8 cellular contexts compared by ENCODE assay signal in the genomic region with DNA sequence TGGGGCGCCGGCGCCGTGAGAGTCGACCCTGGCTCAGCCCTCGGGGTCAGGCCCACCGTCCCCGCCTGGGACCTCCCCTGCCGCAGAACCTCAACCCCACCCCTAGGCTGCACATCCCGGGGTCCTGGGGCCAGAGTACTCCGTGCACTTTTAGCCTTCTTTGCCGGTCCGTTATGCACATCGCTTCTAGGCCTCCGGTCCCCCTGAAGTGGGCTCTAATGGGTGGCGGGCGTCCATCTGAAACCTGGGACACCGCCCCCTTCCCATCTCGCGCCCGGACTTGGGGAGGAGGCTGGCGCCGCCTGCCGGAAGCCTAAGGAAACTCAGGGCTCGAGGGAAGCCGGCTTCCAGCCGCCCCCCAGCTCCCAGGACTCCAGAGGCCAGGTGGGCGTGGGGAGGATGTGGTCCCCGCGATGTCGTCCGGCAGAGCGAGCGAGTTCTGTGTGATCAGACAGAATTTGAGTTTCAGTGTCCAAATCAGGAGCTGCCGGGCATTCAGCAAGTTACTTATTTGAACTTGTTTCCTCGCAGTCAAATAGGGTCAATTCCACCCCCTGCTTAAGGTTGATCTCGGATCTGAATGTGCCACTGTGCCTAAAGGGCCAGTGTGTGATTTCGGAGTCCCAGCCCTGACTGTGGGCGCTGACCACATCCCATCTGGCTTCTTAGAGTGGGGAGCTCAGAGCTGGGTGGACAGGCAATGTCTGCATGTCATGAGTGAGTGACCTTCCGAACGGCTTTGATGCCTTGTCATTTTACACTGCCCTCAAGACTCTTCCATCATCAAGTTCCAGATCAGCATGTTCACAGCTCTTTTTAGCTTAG. TPM values are rescaled to one million over a fixed set of nuclear protein-coding genes. Genes with fewer than 3 reads are reported as not detected.
DNase-seq lines count a peak whose midpoint lies in the region; ATAC-seq and TF ChIP-seq lines count a peak whose summit lies in the region.

No MANE protein-coding gene starts in this region.

- H3K9me3 ChIP-seq in CD4-positive, alpha-beta T cell (ENCODE audit: control insufficient read depth, low read length) = no peaks in the 10 kb centered on the region
- no peaks in the 10 kb centered on the region for H3K9me3 ChIP-seq in HAP-1
- H3K9me3 ChIP-seq in breast epithelium = no peaks in the 10 kb centered on the region

- intact Hi-C loops in CD4-positive, alpha-beta T cell (cut with DNase I, micrococcal nuclease) = loop anchor here (1.0 to 5.0 kb wide), 6 partner anchors 10 to 249 kb away; a partner anchor contains a TSS
- intact Hi-C loops in breast epithelium (cut with DNase I; ENCODE audit: low total_unique reads) = no loop called here

- peaks cover 13% of the 10 kb centered on the region for H3K27me3 ChIP-seq in CD4-positive, alpha-beta T cell (ENCODE audit: control insufficient read depth, insufficient read depth, low read length)
- peaks cover 9% of the 10 kb centered on the region for H3K27me3 ChIP-seq in HAP-1 (ENCODE audit: low read depth)
- H3K27me3 ChIP-seq in breast epithelium = peaks cover 0 to 3% of the 10 kb centered on the region in 2 donors

- H3K36me3 Mint-ChIP-seq in CD4-positive, alpha-beta T cell (ENCODE audit: low read depth) = no peaks in the 10 kb centered on the region
- H3K36me3 Mint-ChIP-seq in stimulated activated naive CD8-positive, alpha-beta T cell treated with anti-CD3 and anti-CD28 coated beads, Interleukin-15, Interleukin-2, amounts not matched to agents 100 ng/mL and 50 ng/mL, for 24 hours (ENCODE audit: low read depth) = no peaks in the 10 kb centered on the region

- no peaks in the 10 kb centered on the region for H3K9me3 Mint-ChIP-seq in CD4-positive, alpha-beta T cell
- no peaks in the 10 kb centered on the region for H3K9me3 Mint-ChIP-seq in stimulated activated naive CD8-positive, alpha-beta T cell treated with anti-CD3 and anti-CD28 coated beads, Interleukin-15, Interleukin-2, amounts not matched to agents 100 ng/mL and 50 ng/mL, for 24 hours

- H3K27ac Mint-ChIP-seq in CD4-positive, alpha-beta T cell = no peak overlapping the region
- H3K27ac Mint-ChIP-seq in stimulated activated naive CD8-positive, alpha-beta T cell treated with anti-CD3 and anti-CD28 coated beads, Interleukin-15, Interleukin-2, amounts not matched to agents 100 ng/mL and 50 ng/mL, for 24 hours = no peak overlapping the region

- in situ Hi-C loops in HAP-1 (cut with MboI; ENCODE audit: low sequenced_read_pairs) = no loop called here
- in situ Hi-C loops in SK-MEL-5 (cut with HindIII; ENCODE audit: low pct_unique_long_range_greater_than_20kb, low sequenced_read_pairs) = no loop called here

- H3K4me1 ChIP-seq in HAP-1 = no peaks in the 10 kb centered on the region; the same call in 1 of the 2 replicates
- no peaks in the 10 kb centered on the region for H3K4me1 ChIP-seq in breast epithelium

- H3K27ac ChIP-seq in CD4-positive, alpha-beta T cell (ENCODE audit: low read depth, low read length) = no peak overlapping the region
- peak overlapping the region; percentile 74 to 85 for H3K27ac ChIP-seq in breast epithelium

- H3K36me3 ChIP-seq in HAP-1 (replicated peaks) (no peaks in the 10 kb centered on the region), breast epithelium (no peaks in the 10 kb centered on the region)

- CTCF ChIA-PET in CD4-positive, alpha-beta T cell (lab: Charles Lee) = interaction anchor here (0.9 to 2.8 kb wide), 14 partner anchors 9 to 142 kb away, joined by 3 to 29 read pairs (median 4); a partner anchor contains a TSS

- DNase-seq in CD4-positive, alpha-beta T cell = peak in 9 of 10 experiments; percentile 19 to 59 (median 40)
- DNase-seq in HAP-1 (ENCODE audit: low spot score in 2 of 2) (peak; percentile 57 to 84), SK-MEL-5 (ENCODE audit: low read depth, low spot score) (peak; percentile 68), breast epithelium (ENCODE audit: low spot score in 2 of 2) (no peak), kidney tubule cell (ENCODE audit: low spot score) (peak; percentile 33)

- peak overlapping the region; percentile 43 for H3K4me3 ChIP-seq in HAP-1
- H3K4me3 ChIP-seq in breast epithelium = peak overlapping the region; percentile 38 to 68 (median 60)

- ATAC-seq in CD4-positive, alpha-beta T cell (ENCODE audit: poor library complexity) = peak; percentile 37
- no peak for ATAC-seq in GM21576 (IDR thresholded peaks at IDR 0.05; ENCODE audit: unreplicated experiment)
- ATAC-seq in GM19467 (IDR thresholded peaks at IDR 0.05; ENCODE audit: unreplicated experiment) = no peak

- peak; percentile 81 for TF ChIP-seq CTCF in CD4-positive, alpha-beta T cell (IDR thresholded peaks at IDR 0.05)
- TF ChIP-seq CTCF in breast epithelium (IDR thresholded peaks at IDR 0.05) = peak in 2 of 3 donors; percentile 58 to 61

- POLR2A ChIA-PET in CD4-positive, alpha-beta T cell (lab: Charles Lee) = interaction anchor here (0.8 to 2.2 kb wide), 12 partner anchors 11 to 100 kb away, joined by 3 to 12 read pairs (median 5); a partner anchor contains a TSS

- peak overlapping the region; percentile 90 for H3K4me3 Mint-ChIP-seq in CD4-positive, alpha-beta T cell
- peak overlapping the region; percentile 75 for H3K4me3 Mint-ChIP-seq in stimulated activated naive CD8-positive, alpha-beta T cell treated with anti-CD3 and anti-CD28 coated beads, Interleukin-15, Interleukin-2, amounts not matched to agents 100 ng/mL and 50 ng/mL, for 24 hours

- no peak for TF ChIP-seq POLR2A in breast epithelium (IDR thresholded peaks at IDR 0.05)

- peaks cover 28% of the 10 kb centered on the region for H3K4me1 Mint-ChIP-seq in CD4-positive, alpha-beta T cell (ENCODE audit: low read depth)
- peaks cover 33% of the 10 kb centered on the region for H3K4me1 Mint-ChIP-seq in stimulated activated naive CD8-positive, alpha-beta T cell treated with anti-CD3 and anti-CD28 coated beads, Interleukin-15, Interleukin-2, amounts not matched to agents 100 ng/mL and 50 ng/mL, for 24 hours (ENCODE audit: low read depth)

- H3K27me3 Mint-ChIP-seq in CD4-positive, alpha-beta T cell = peaks cover 17% of the 10 kb centered on the region
- H3K27me3 Mint-ChIP-seq in stimulated activated naive CD8-positive, alpha-beta T cell treated with anti-CD3 and anti-CD28 coated beads, Interleukin-15, Interleukin-2, amounts not matched to agents 100 ng/mL and 50 ng/mL, for 24 hours = peaks cover 37% of the 10 kb centered on the region

RNA-seq across cellular contexts. Expression of a gene that starts 47.6 kb away (rescaled TPM):
- not detected for total RNA-seq in CD4-positive, alpha-beta T cell
- total RNA-seq in SK-MEL-5 (2014; rRNA removed; shearing (Covaris generic)) = 0.48 and 0.98 TPM in 2 replicates
- 0.95 and 1.8 TPM in 2 replicates for polyA plus RNA-seq in SK-MEL-5 (2015; cell fraction: cytosol; rRNA removed)
- 1.4 TPM in 2 replicates for polyA plus RNA-seq in SK-MEL-5 (2015; cell fraction: nucleus; rRNA removed)
- total RNA-seq in breast epithelium = 10 to 100 TPM; 23.1 to 45.4 (median 28.5) TPM

Comparison
In these comparisons a context has a peak if more than half of its experiments do, and no peak if none do; other contexts are left out.
1. DNase-seq: peak in CD4-positive, alpha-beta T cell (9 of 10), HAP-1 (2 of 2), SK-MEL-5 (single experiment) and kidney tubule cell (single experiment); none in breast epithelium (0 of 2).
2. RNA of a gene that starts 47.6 kb away (total RNA-seq): 23.1 to 45.4 TPM in breast epithelium; 0.48 to 0.98 TPM in SK-MEL-5 and not detected in CD4-positive, alpha-beta T cell; every median in the first group is over 10 times any median in the second.